Comparison of ENCODE assay signal across 18 cellular contexts in the genomic region with DNA sequence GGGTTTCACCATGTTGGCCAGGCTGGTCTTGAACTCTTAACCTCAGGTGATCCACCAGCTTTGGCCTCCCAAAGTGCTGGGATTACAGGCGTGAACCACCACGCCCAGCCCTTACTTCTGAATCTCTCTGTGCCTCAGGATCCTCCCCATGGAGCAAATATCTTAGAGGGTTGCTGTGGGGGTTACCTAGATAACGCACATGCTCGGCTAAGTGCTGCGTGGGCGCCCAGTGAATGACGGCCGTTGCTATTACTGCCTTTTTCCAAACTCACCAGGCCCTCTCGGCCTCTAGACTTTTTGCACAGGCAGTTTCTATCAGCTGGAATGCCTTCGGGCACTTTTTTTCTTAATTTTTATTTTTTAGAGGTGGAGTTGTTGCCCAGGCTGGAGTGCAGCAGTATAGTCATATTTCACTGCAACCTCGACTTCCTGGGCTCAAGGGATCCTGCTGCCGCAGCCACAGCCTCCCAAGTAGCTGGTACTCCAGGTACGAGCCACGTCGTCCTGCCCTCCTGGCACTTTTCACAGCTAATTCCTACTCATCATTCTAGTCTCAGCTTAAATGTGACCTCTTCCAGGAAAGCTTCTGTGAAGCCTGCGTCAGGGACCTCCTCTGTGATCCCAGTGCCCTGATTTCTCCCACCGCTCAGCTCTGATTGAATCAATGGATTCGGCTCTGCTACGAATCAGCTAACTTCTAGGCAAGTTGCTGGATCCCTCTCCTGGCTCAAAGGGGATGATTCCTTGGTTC. TPM values are rescaled to one million over a fixed set of nuclear protein-coding genes. Genes with fewer than 3 reads are reported as not detected.
A peak's percentile ranks its signal among the peaks of the same experiment; 100 is the strongest.
DNase-seq lines count a peak whose midpoint lies in the region; ATAC-seq, FAIRE-seq and TF ChIP-seq lines count a peak whose summit lies in the region.
"Had no signal": no experiment of that assay in that cellular context is flagged by ENCODE, and none has a peak within 500 bp of the region (broad histone marks: within the 10 kb centered on the region; RNA-seq: fewer than 3 reads in every experiment).

No MANE protein-coding gene starts in this region.

- no peaks in the 10 kb centered on the region for H3K27me3 Mint-ChIP-seq in Caco-2 (ENCODE audit: insufficient read depth, unreplicated experiment)
- H3K27me3 Mint-ChIP-seq: activated naive CD4-positive, alpha-beta T cell treated with anti-CD3 and anti-CD28 coated beads, Interleukin-2, amount 50 U/mL, for 24 hours had no signal

- H3K27me3 ChIP-seq in Caco-2 (replicated peaks; ENCODE audit: control insufficient read depth, insufficient read depth, low read length) (no peaks in the 10 kb centered on the region), HCT116 (ENCODE audit: insufficient read depth, low read length) (no peaks in the 10 kb centered on the region), hepatocyte (no peaks in the 10 kb centered on the region), neuronal stem cell (ENCODE audit: control insufficient read depth in 3 of 3, insufficient read depth in 3 of 3, low read depth in 1 of 3, low read length in 3 of 3) (peaks cover 0 to 20% (median 0%) of the 10 kb centered on the region in 3 experiments)
- H3K27me3 ChIP-seq: pancreas, sigmoid colon, uterus had no signal

- no peak overlapping the region for H3K4ac ChIP-seq in neuronal stem cell (ENCODE audit: low read length)

- POLR2A ChIA-PET in Caco-2 (lab: Charles Lee): interaction anchor here (0.6 to 1.9 kb wide), 9 partner anchors 8 to 497 kb away, joined by 3 to 12 read pairs (median 5); partner anchors contain the start of genes CIAPIN1, COQ9, DOK4 and POLR2C
- POLR2A ChIA-PET in HCT116 (lab: Charles Lee): interaction anchor here (0.5 kb wide), 1 partner anchor 38 kb away, joined by 3 read pairs; no protein-coding TSS in a partner anchor

- peaks cover 15% of the 10 kb centered on the region for H3K4me1 ChIP-seq in Caco-2
- H3K4me1 ChIP-seq in HCT116 (ENCODE audit: control insufficient read depth in 1 of 2, insufficient read depth in 2 of 2, low read length in 2 of 2): peaks cover 6 to 34% of the 10 kb centered on the region in 2 experiments; a peak in 3 of 4 replicates
- peaks cover 8% of the 10 kb centered on the region for H3K4me1 ChIP-seq in hepatocyte (ENCODE audit: insufficient read depth)
- peaks cover 15 to 20% of the 10 kb centered on the region in 2 donors for H3K4me1 ChIP-seq in neuronal stem cell (ENCODE audit: control insufficient read depth in 2 of 2, insufficient read depth in 1 of 2, low read depth in 1 of 2, low read length in 2 of 2)
- H3K4me1 ChIP-seq: pancreas had no signal

- TF ChIP-seq POLR2A in HCT116 (IDR thresholded peaks at IDR 0.05; ENCODE audit: borderline replicate concordance, extremely low read depth, insufficient read depth, insufficient read length) (no peak), H54 (IDR thresholded peaks at IDR 0.05; ENCODE audit: low read depth, low read length) (no peak)

- H2BK12ac ChIP-seq in neuronal stem cell (ENCODE audit: low read length): no peak overlapping the region

- H4K20me1 ChIP-seq in HCT116 (ENCODE audit: insufficient read depth) (no peaks in the 10 kb centered on the region), hepatocyte (ENCODE audit: insufficient read depth, poor library complexity, severe bottlenecking) (no peaks in the 10 kb centered on the region)

- H3K9me2 ChIP-seq in HCT116 (ENCODE audit: insufficient read depth) (no peaks in the 10 kb centered on the region), hepatocyte (replicated peaks; ENCODE audit: insufficient read depth) (no peaks in the 10 kb centered on the region)

- no peaks in the 10 kb centered on the region; the same call in 1 of the 2 replicates for H3K36me3 ChIP-seq in Caco-2 (ENCODE audit: control insufficient read depth, insufficient read depth, low read length)
- H3K36me3 ChIP-seq in HCT116 (ENCODE audit: control insufficient read depth in 1 of 2, insufficient read depth in 2 of 2, low read length in 2 of 2): peaks cover 0 to 4% of the 10 kb centered on the region in 2 experiments; a peak in 1 of 4 replicates
- H3K36me3 ChIP-seq in hepatocyte (replicated peaks; ENCODE audit: insufficient read depth, low read depth): no peaks in the 10 kb centered on the region
- peaks cover 0 to 4% of the 10 kb centered on the region in 2 donors for H3K36me3 ChIP-seq in neuronal stem cell (replicated peaks in 1 of 2; ENCODE audit: control insufficient read depth in 2 of 2, insufficient read depth in 2 of 2, low read length in 2 of 2)
- H3K36me3 ChIP-seq: pancreas, uterus had no signal

- BruUV-seq in Caco-2 (replicated peaks; lab: Mats Ljungman, UMichigan): TSS peak; percentile 27
- TSS peak; percentile 37 for BruUV-seq in HCT116 (replicated peaks; lab: Mats Ljungman, UMichigan)

- H3K4me3 ChIP-seq in Caco-2 (ENCODE audit: low read depth, low read length) (peak overlapping the region; percentile 70), HCT116 (replicated peaks in 1 of 2; ENCODE audit: low read depth in 1 of 2, low read length in 2 of 2) (peak overlapping the region; percentile 19 to 64), hepatocyte (no peak overlapping the region), neuronal stem cell (ENCODE audit: low read length in 2 of 2) (no peak overlapping the region)
- H3K4me3 ChIP-seq: coronary artery, sigmoid colon, uterus had no signal

- ATAC-seq in HCT116 (no peak), GM19467 (IDR thresholded peaks at IDR 0.05; ENCODE audit: unreplicated experiment) (no peak)

- H3K27ac Mint-ChIP-seq in Caco-2 (ENCODE audit: unreplicated experiment): peak overlapping the region; percentile 31
- H3K27ac Mint-ChIP-seq: activated naive CD4-positive, alpha-beta T cell treated with anti-CD3 and anti-CD28 coated beads, Interleukin-2, amount 50 U/mL, for 24 hours had no signal

- RAD21 ChIA-PET in HCT116 (lab: Charles Lee; ENCODE audit: low non-redundant PET in 1 of 2, low total read pairs in 2 of 2, uncharacterized antibody in 2 of 2, unreplicated experiment in 2 of 2): interaction anchor here in 1 of 2 experiments (0.7 kb wide), 1 partner anchor 81 kb away, joined by 3 read pairs; the partner anchor contains the start of genes CIAPIN1 and COQ9

- H3K4me3 Mint-ChIP-seq in Caco-2 (ENCODE audit: unreplicated experiment): peak overlapping the region; percentile 71
- H3K4me3 Mint-ChIP-seq: activated naive CD4-positive, alpha-beta T cell treated with anti-CD3 and anti-CD28 coated beads, Interleukin-2, amount 50 U/mL, for 24 hours had no signal

- TF ChIP-seq CTCF in Caco-2 (IDR thresholded peaks at IDR 0.05; ENCODE audit: insufficient read depth in 1 of 2, low read depth in 1 of 2, low read length in 1 of 2, severe bottlenecking in 1 of 2, unreplicated experiment in 1 of 2) (no peak), HCT116 (IDR thresholded peaks at IDR 0.05 in 2 of 3, conservative IDR thresholded peaks at IDR 0.05 in 1 of 3; ENCODE audit: borderline replicate concordance in 1 of 3, insufficient read depth in 1 of 3, low read depth in 2 of 3, low read length in 2 of 3) (no peak), hepatocyte (IDR thresholded peaks at IDR 0.05; ENCODE audit: poor library complexity) (no peak)

- H3K9me3 ChIP-seq in Caco-2 (no peaks in the 10 kb centered on the region), HCT116 (ENCODE audit: control insufficient read depth in 1 of 2, insufficient read depth in 1 of 2, low read depth in 1 of 2, low read length in 2 of 2) (no peaks in the 10 kb centered on the region), hepatocyte (ENCODE audit: low read depth) (no peaks in the 10 kb centered on the region), neuronal stem cell (replicated peaks in 1 of 2; ENCODE audit: control insufficient read depth in 2 of 2, insufficient read depth in 1 of 2, low read depth in 1 of 2, low read length in 2 of 2) (no peaks in the 10 kb centered on the region)
- H3K9me3 ChIP-seq: pancreas, sigmoid colon, uterus had no signal

- H3K23ac ChIP-seq in neuronal stem cell (ENCODE audit: low read depth, low read length, poor library complexity): no peak overlapping the region

- no peak overlapping the region for H3K14ac ChIP-seq in neuronal stem cell (ENCODE audit: low read length)

- peak overlapping the region; percentile 26 for H2BK15ac ChIP-seq in neuronal stem cell (ENCODE audit: low read length)

- no peak for FAIRE-seq in H54 (lab: Jason Lieb, UNC)
- FAIRE-seq: pancreas, RCC 7860, TTC549 had no signal

- H3K36me3 Mint-ChIP-seq in Caco-2 (ENCODE audit: insufficient read depth, unreplicated experiment): peaks cover 17% of the 10 kb centered on the region
- H3K36me3 Mint-ChIP-seq: activated naive CD4-positive, alpha-beta T cell treated with anti-CD3 and anti-CD28 coated beads, Interleukin-2, amount 50 U/mL, for 24 hours had no signal

- H3K4me1 Mint-ChIP-seq in Caco-2 (ENCODE audit: low read depth, unreplicated experiment): peaks cover 17% of the 10 kb centered on the region

- H3K9me3 Mint-ChIP-seq in Caco-2 (ENCODE audit: unreplicated experiment): no peaks in the 10 kb centered on the region
- H3K9me3 Mint-ChIP-seq: activated naive CD4-positive, alpha-beta T cell treated with anti-CD3 and anti-CD28 coated beads, Interleukin-2, amount 50 U/mL, for 24 hours had no signal

- H3K79me2 ChIP-seq in HCT116 (ENCODE audit: insufficient read depth, low read length) (peaks cover 12% of the 10 kb centered on the region; the same call in 1 of the 2 replicates), hepatocyte (peaks cover 13% of the 10 kb centered on the region)

- H3K27ac ChIP-seq in HCT116 (ENCODE audit: low read depth, low read length) (peak overlapping the region; percentile 82), hepatocyte (peak overlapping the region; percentile 54), neuronal stem cell (replicated peaks; ENCODE audit: low read length) (no peak overlapping the region)
- H3K27ac ChIP-seq: coronary artery, pancreas, sigmoid colon, uterus had no signal

- H4K91ac ChIP-seq in neuronal stem cell (ENCODE audit: low read depth, low read length, poor library complexity): no peak overlapping the region

- DNase-seq in Caco-2: no peak
- no peak for DNase-seq in HCT116 (ENCODE audit: low read depth, low spot score)
- DNase-seq in hepatocyte (ENCODE audit: low spot score): no peak
- DNase-seq in neuronal stem cell (ENCODE audit: low spot score): no peak
- no peak for DNase-seq in H54 (ENCODE audit: insufficient read length, low spot score)
- DNase-seq in cerebellar cortex (ENCODE audit: low spot score): no peak
- DNase-seq: activated CD4-positive, alpha-beta T cell treated with anti-CD3 and anti-CD28 coated beads, Interleukin-2, amount 50 U/mL, for 1 hour; activated T-cell treated with anti-CD3 and anti-CD28 coated beads for 4 hours; NCI-H146; sigmoid colon; stimulated activated CD4-positive, alpha-beta T cell treated with anti-CD3 and anti-CD28 coated beads, Interleukin-2, amount 100 ng/mL, for 24 hours had no signal

- H3K9ac ChIP-seq in HCT116 (ENCODE audit: low read length) (peak overlapping the region; percentile 62), neuronal stem cell (ENCODE audit: low read depth, low read length, poor library complexity) (no peak overlapping the region)

- H3K4me2 ChIP-seq in HCT116 (ENCODE audit: low read length) (peak overlapping the region; percentile 77), hepatocyte (peak overlapping the region; percentile 77), neuronal stem cell (ENCODE audit: insufficient read depth, low read length, poor library complexity, severe bottlenecking) (no peak overlapping the region)

- CTCF ChIA-PET in Caco-2 (lab: Charles Lee): interaction anchor here (0.5 to 1.6 kb wide), 10 partner anchors 8 to 123 kb away, joined by 3 to 11 read pairs (median 4); partner anchors contain the start of genes CCDC102A, CCL17, CIAPIN1 and COQ9
- CTCF ChIA-PET in HCT116 (lab: Charles Lee): interaction anchor here (0.6 to 1.7 kb wide), 3 partner anchors 8 to 105 kb away, joined by 3 to 7 read pairs (median 3); no protein-coding TSS in a partner anchor

- H2BK5ac ChIP-seq in neuronal stem cell (ENCODE audit: low read length): no peak overlapping the region

- H2AFZ ChIP-seq in HCT116 (ENCODE audit: low read depth, low read length, poor library complexity, severe bottlenecking): no peak overlapping the region
- no peak overlapping the region for H2AFZ ChIP-seq in hepatocyte
- H2AFZ ChIP-seq in neuronal stem cell (ENCODE audit: low read length): no peak overlapping the region

- 90% methylated on average over 19 of the region's 19 CpGs for WGBS in hepatocyte (ENCODE audit: low lambda C conversion rate, missing lambda C conversion rate)
- WGBS in neuronal stem cell (ENCODE audit: extremely low coverage in 2 of 2, insufficient read length in 2 of 2, insufficient replicate concordance in 1 of 2), 2 donors: no CpG with 5 or more reads among the region's 19 CpGs

- H2AK5ac ChIP-seq in neuronal stem cell (ENCODE audit: low read depth, low read length): no peak overlapping the region

- H2BK120ac ChIP-seq in neuronal stem cell (ENCODE audit: low read depth, low read length): no peak overlapping the region

- intact Hi-C loops in Caco-2 (cut with micrococcal nuclease; ENCODE audit: unreplicated experiment) (no loop called here), HCT116 (cut with micrococcal nuclease) (no loop called here)

- peaks cover 4% of the 10 kb centered on the region for H3K79me1 ChIP-seq in neuronal stem cell (ENCODE audit: low read depth, low read length)

- no peak overlapping the region for H4K8ac ChIP-seq in neuronal stem cell (ENCODE audit: low read depth, low read length)

- no peak overlapping the region for H3K18ac ChIP-seq in neuronal stem cell (ENCODE audit: low read length)

- no peak for TF ChIP-seq RAD21 in HCT116 (IDR thresholded peaks at IDR 0.05; ENCODE audit: low read depth)

RNA-seq across cellular contexts. Expression of gene CCDC102A, which starts 8.6 kb away (rescaled TPM):
- 9.1 and 11.8 TPM in 2 replicates for total RNA-seq in Caco-2 (2022)
- total RNA-seq in HCT116 (2021; ENCODE audit: unreplicated experiment): 4.5 TPM
- polyA plus RNA-seq in HCT116 (2012): 4.0 and 5.5 TPM in 2 replicates
- total RNA-seq in hepatocyte: 10.5 and 11.4 TPM in 2 replicates
- 13.1 and 17.2 TPM in 2 replicates for polyA plus RNA-seq in hepatocyte
- polyA plus RNA-seq in neuronal stem cell (2013, experiment 1 of 2): 6.4 TPM
- polyA plus RNA-seq in neuronal stem cell (2013, experiment 2 of 2): 6.3 TPM

RNA-seq across cellular contexts. Expression of gene ADGRG5, which starts 14.7 kb away (rescaled TPM):
- total RNA-seq in Caco-2 (2022) (4.6 and 5.2 TPM in 2 replicates), HCT116 (2021; ENCODE audit: unreplicated experiment) (3.7 TPM), hepatocyte (1.1 and 2.2 TPM in 2 replicates)
- polyA plus RNA-seq in HCT116 (2012): 2.6 and 3.4 TPM in 2 replicates
- 1.9 and 2.9 TPM in 2 replicates for polyA plus RNA-seq in hepatocyte
- polyA plus RNA-seq in neuronal stem cell (2013, experiment 1 of 2): 1.7 TPM
- 1.7 TPM for polyA plus RNA-seq in neuronal stem cell (2013, experiment 2 of 2)

RNA-seq across cellular contexts. Expression of gene DOK4, which starts 41.5 kb away (rescaled TPM):
- total RNA-seq in Caco-2 (2022) (111 and 122 TPM in 2 replicates), HCT116 (2021; ENCODE audit: unreplicated experiment) (14.4 TPM), hepatocyte (112 and 122 TPM in 2 replicates)
- polyA plus RNA-seq in HCT116 (2012): 14.7 and 17.3 TPM in 2 replicates
- polyA plus RNA-seq in hepatocyte: 96.3 and 106 TPM in 2 replicates
- polyA plus RNA-seq in neuronal stem cell (2013, experiment 1 of 2): 17.3 TPM
- 15.7 TPM for polyA plus RNA-seq in neuronal stem cell (2013, experiment 2 of 2)

Comparison
In these comparisons a context has a peak if more than half of its experiments do, and no peak if none do; other contexts are left out.
1. H3K4me3 ChIP-seq: peak in Caco-2 (single experiment) and HCT116 (2 of 2); none in hepatocyte (single experiment) and neuronal stem cell (0 of 2).